1 cellular context compared by ENCODE assay signal in genomic region chr19:50720181-50720920, GRCh38.
TF ChIP-seq lines count a peak whose summit lies in the region.

No MANE protein-coding gene starts in this region.

TF ChIP-seq in H1, 55 proteins besides CTCF, POLR2A, EP300 and RAD21 (continued from another document):
- TF ChIP-seq HDAC2 (IDR thresholded peaks at IDR 0.05; ENCODE audit: borderline replicate concordance in 1 of 2, low read depth in 2 of 2, low read length in 2 of 2) (0 out of 4 replicates have a peak, but pooled peaks of 1 of the 2 experiments have one; percentile 18), KDM4A (IDR thresholded peaks at IDR 0.05; ENCODE audit: low read depth, low read length, severe bottlenecking) (no peak)
